ENCODE assay signal across 14 cellular contexts in genomic region chr1:199778324-199778955, GRCh38.
DNase-seq lines count a peak whose midpoint lies in the region; ATAC-seq and TF ChIP-seq lines count a peak whose summit lies in the region.
"Had no signal": no experiment of that assay in that cellular context is flagged by ENCODE, and none has a peak within 500 bp of the region (broad histone marks: within the 10 kb centered on the region; RNA-seq: fewer than 3 reads in every experiment).

No MANE protein-coding gene starts in this region.

- no peak overlapping the region for H3K4me3 ChIP-seq in ovary
- H3K4me3 ChIP-seq: K562, prostate gland had no signal

- no peak overlapping the region for H3K27ac ChIP-seq in ovary
- H3K27ac ChIP-seq: prostate gland had no signal

- H3K9me3 ChIP-seq in ovary, result no peaks in the 10 kb centered on the region
- H3K9me3 ChIP-seq: prostate gland had no signal

- no peak for TF ChIP-seq EP300 in ovary (IDR thresholded peaks at IDR 0.05)

- no peak for TF ChIP-seq CTCF in ovary (IDR thresholded peaks at IDR 0.05)

- H3K27me3 ChIP-seq in ovary, result no peaks in the 10 kb centered on the region

- intact Hi-C loops in ovary (cut with DNase I), result no loop called here

- WGBS in ovary, 3 donors, result 10 to 15% (median 11%) methylated on average over 3 of the region's 3 CpGs

- no peak for ATAC-seq in GM21515 (IDR thresholded peaks at IDR 0.05; ENCODE audit: unreplicated experiment)
- ATAC-seq: K562 had no signal

- no peaks in the 10 kb centered on the region for H3K36me3 ChIP-seq in ovary
- H3K36me3 ChIP-seq: prostate gland had no signal

- TF ChIP-seq POLR2A in ovary (IDR thresholded peaks at IDR 0.05), result no peak

- DNase-seq in CMK (ENCODE audit: low read depth), result peak; percentile 91
- DNase-seq in HK-2 (ENCODE audit: unreplicated experiment), result peak; percentile 7
- peak; percentile 63 for DNase-seq in OCI-M1 (lab: John Stamatoyannopoulos, UW)
- DNase-seq in islet precursor cell, result peak; percentile 60
- DNase-seq in ovary, result no peak
- DNase-seq in MV-4-11 (lab: John Stamatoyannopoulos, UW), result no peak
- DNase-seq in NCI-H82 (lab: John Stamatoyannopoulos, UW), result no peak
- DNase-seq: activated CD4-positive, alpha-beta T cell treated with anti-CD3 and anti-CD28 coated beads for 4 hours; activated naive CD8-positive, alpha-beta T cell treated with anti-CD3 and anti-CD28 coated beads, Interleukin-2, amount 10 ng/mL, durations not matched to agents 7 days and 5 days; DMS79 treated with DMSO at 0.1 percent for 48 hours; NCI-H2171 treated with DMSO at 0.1 percent for 48 hours had no signal

- H3K4me1 ChIP-seq in ovary (ENCODE audit: insufficient read depth), result no peaks in the 10 kb centered on the region
- H3K4me1 ChIP-seq: prostate gland had no signal

Comparison
In these comparisons a context has a peak if more than half of its experiments do, and no peak if none do; other contexts are left out.
1. DNase-seq: peak in CMK (single experiment), HK-2 (single experiment), OCI-M1 (single experiment) and islet precursor cell (single experiment); none in ovary (0 of 5), MV-4-11 (single experiment) and NCI-H82 (single experiment).